18 cellular contexts compared by ENCODE assay signal in genomic region chr16:52578829-52579193, GRCh38. TPM values are rescaled to one million over a fixed set of nuclear protein-coding genes. Genes with fewer than 3 reads are reported as not detected.
A peak's percentile ranks its signal among the peaks of the same experiment; 100 is the strongest.
DNase-seq lines count a peak whose midpoint lies in the region; ATAC-seq, FAIRE-seq and TF ChIP-seq lines count a peak whose summit lies in the region.
"Had no signal": no experiment of that assay in that cellular context is flagged by ENCODE, and none has a peak within 500 bp of the region (broad histone marks: within the 10 kb centered on the region; RNA-seq: fewer than 3 reads in every experiment).

No MANE protein-coding gene starts in this region.

- CTCF ChIA-PET in HepG2 (lab: Yijun Ruan, JAX; ENCODE audit: low intra/inter-chr PET ratio, low total read pairs): no interaction called here

- H3K9me3 Mint-ChIP-seq in progenitor cell of endocrine pancreas (ENCODE audit: low read depth) (peaks cover 2% of the 10 kb centered on the region), mesothelial cell of epicardium (no peaks in the 10 kb centered on the region)
- H3K9me3 Mint-ChIP-seq: H9 had no signal

- no peak for FAIRE-seq in HepG2 (lab: Jason Lieb, UNC)

- H3K9me3 ChIP-seq in HepG2 (ENCODE audit: low read length): no peaks in the 10 kb centered on the region
- no peaks in the 10 kb centered on the region for H3K9me3 ChIP-seq in right lobe of liver
- H3K9me3 ChIP-seq in mucosa of rectum (ENCODE audit: control insufficient read depth in 2 of 2, low read length in 2 of 2): no peaks in the 10 kb centered on the region
- H3K9me3 ChIP-seq: BLaER1 treated with 17β-estradiol and CSF1 and Interleukin-3, amounts not matched to agents 10 nM and 100 nM had no signal

- TF ChIP-seq EP300 in HepG2 (IDR thresholded peaks at IDR 0.05; ENCODE audit: low read depth in 2 of 2, low read length in 2 of 2) (no peak), HepG2 (CRISPR knock-in tag; IDR thresholded peaks at IDR 0.05; ENCODE audit: borderline replicate concordance) (no peak)

- peak overlapping the region; percentile 56 for H3K4me2 ChIP-seq in HepG2 (ENCODE audit: low read depth, low read length)

- H4K20me1 ChIP-seq in HepG2 (ENCODE audit: insufficient read depth, low read length): no peaks in the 10 kb centered on the region
- H4K20me1 ChIP-seq: BLaER1 treated with 17β-estradiol and CSF1 and Interleukin-3, amounts not matched to agents 10 nM and 100 nM had no signal

- no TSS peak for BruUV-seq in HepG2 (replicated peaks; lab: Mats Ljungman, UMichigan)

- no peaks in the 10 kb centered on the region for H3K36me3 ChIP-seq in HepG2 (replicated peaks in 1 of 2; ENCODE audit: control insufficient read depth in 1 of 2, insufficient read depth in 2 of 2, low read length in 2 of 2)
- no peaks in the 10 kb centered on the region for H3K36me3 ChIP-seq in right lobe of liver
- no peaks in the 10 kb centered on the region for H3K36me3 ChIP-seq in mucosa of rectum (ENCODE audit: control insufficient read depth in 2 of 2, insufficient read depth in 2 of 2, low read length in 2 of 2)
- H3K36me3 ChIP-seq: BLaER1 treated with 17β-estradiol and CSF1 and Interleukin-3, amounts not matched to agents 10 nM and 100 nM had no signal

- POLR2A ChIA-PET in HepG2 (lab: Yijun Ruan, JAX): interaction anchor here (0.8 to 3.4 kb wide), 15 partner anchors 14 to 476 kb away, joined by 3 to 57 read pairs (median 9); partner anchors contain the start of genes CHD9 and TOX3

- H3K4me3 ChIP-seq in HepG2 (replicated peaks in 1 of 3; ENCODE audit: insufficient read depth in 1 of 3, low read depth in 2 of 3, low read length in 3 of 3): peak overlapping the region in 1 of 3 experiments; percentile 19; a peak in 1 of 6 replicates
- no peak overlapping the region for H3K4me3 ChIP-seq in right lobe of liver
- no peak overlapping the region for H3K4me3 ChIP-seq in mucosa of rectum (ENCODE audit: low read length in 2 of 2)
- H3K4me3 ChIP-seq: BLaER1 treated with 17β-estradiol and CSF1 and Interleukin-3, amounts not matched to agents 10 nM and 100 nM had no signal

- H3K9ac ChIP-seq in HepG2 (ENCODE audit: insufficient read depth, low read depth, low read length) (peak overlapping the region; percentile 41; the same call in 1 of the 2 replicates), mucosa of rectum (ENCODE audit: low read depth in 1 of 2, low read length in 2 of 2) (no peak overlapping the region)
- H3K9ac ChIP-seq: BLaER1 treated with 17β-estradiol and CSF1 and Interleukin-3, amounts not matched to agents 10 nM and 100 nM had no signal

- no peak for TF ChIP-seq POLR2A in HepG2 (IDR thresholded peaks at IDR 0.05; ENCODE audit: insufficient read depth in 1 of 2, low read depth in 2 of 2, low read length in 2 of 2)
- no peak for TF ChIP-seq POLR2A in right lobe of liver (IDR thresholded peaks at IDR 0.05)

- in situ Hi-C loops in HepG2 (cut with HindIII; ENCODE audit: extremely low pct_ligation_motif_present, low pct_unique_long_range_greater_than_20kb): no loop called here

- peaks cover 51% of the 10 kb centered on the region for H3K4me1 Mint-ChIP-seq in progenitor cell of endocrine pancreas (ENCODE audit: low read depth)
- H3K4me1 Mint-ChIP-seq in mesothelial cell of epicardium: no peaks in the 10 kb centered on the region
- H3K4me1 Mint-ChIP-seq: CD4-positive, CD25-positive, alpha-beta regulatory T cell had no signal

- H3K27me3 Mint-ChIP-seq in progenitor cell of endocrine pancreas: no peaks in the 10 kb centered on the region
- peaks cover 61% of the 10 kb centered on the region for H3K27me3 Mint-ChIP-seq in mesothelial cell of epicardium (ENCODE audit: low read depth)

- WGBS in HepG2 (ENCODE audit: low lambda C conversion rate): 93% methylated on average over 4 of the region's 4 CpGs
- WGBS in right lobe of liver (ENCODE audit: insufficient coverage, low coverage, low lambda C conversion rate, missing lambda C conversion rate): 66% methylated on average over 4 of the region's 4 CpGs

- no peaks in the 10 kb centered on the region for H3K79me2 ChIP-seq in HepG2 (ENCODE audit: insufficient read depth, low read length)

- TF ChIP-seq CTCF in HepG2 (CRISPR knock-in tag; IDR thresholded peaks at IDR 0.05) (no peak), right lobe of liver (IDR thresholded peaks at IDR 0.05) (no peak), progenitor cell of endocrine pancreas (IDR thresholded peaks at IDR 0.05; ENCODE audit: unreplicated experiment) (no peak), mesothelial cell of epicardium (IDR thresholded peaks at IDR 0.05; ENCODE audit: unreplicated experiment) (no peak)

- TF ChIP-seq RAD21 in HepG2 (CRISPR knock-in tag; IDR thresholded peaks at IDR 0.05): no peak

- H2AFZ ChIP-seq in HepG2 (ENCODE audit: low read length): no peak overlapping the region

- H3K27me3 ChIP-seq in HepG2 (ENCODE audit: control insufficient read depth in 1 of 2, insufficient read depth in 2 of 2, low read length in 2 of 2): no peaks in the 10 kb centered on the region
- H3K27me3 ChIP-seq in right lobe of liver: no peaks in the 10 kb centered on the region
- no peaks in the 10 kb centered on the region for H3K27me3 ChIP-seq in mucosa of rectum (ENCODE audit: control insufficient read depth in 2 of 2, insufficient read depth in 2 of 2, low read length in 2 of 2)
- H3K27me3 ChIP-seq: BLaER1 treated with 17β-estradiol and CSF1 and Interleukin-3, amounts not matched to agents 10 nM and 100 nM had no signal

- H3K27ac Mint-ChIP-seq in progenitor cell of endocrine pancreas: peak overlapping the region; percentile 95
- H3K27ac Mint-ChIP-seq in mesothelial cell of epicardium: no peak overlapping the region
- H3K27ac Mint-ChIP-seq: CD4-positive, CD25-positive, alpha-beta regulatory T cell; H9 had no signal

- intact Hi-C loops in HepG2 (cut with micrococcal nuclease; ENCODE audit: unreplicated experiment) (loop anchor here (2.0 kb wide), 1 partner anchor 388 kb away; no protein-coding TSS in a partner anchor), right lobe of liver (cut with DNase I) (no loop called here)

- H3K4me1 ChIP-seq in HepG2 (ENCODE audit: insufficient read depth, low read length): peaks cover 87% of the 10 kb centered on the region
- H3K4me1 ChIP-seq in right lobe of liver: peaks cover 0 to 21% (median 7%) of the 10 kb centered on the region in 4 donors
- peaks cover 8 to 35% of the 10 kb centered on the region in 2 donors for H3K4me1 ChIP-seq in mucosa of rectum (ENCODE audit: control insufficient read depth in 2 of 2, insufficient read depth in 2 of 2, low read length in 2 of 2)

- DNase-seq in HepG2 (ENCODE audit: low spot score) (no peak), right lobe of liver (no peak), progenitor cell of endocrine pancreas (ENCODE audit: low spot score, unreplicated experiment) (no peak), mesothelial cell of epicardium (ENCODE audit: low spot score in 2 of 2, unreplicated experiment in 2 of 2) (no peak), NCI-H1092 treated with DMSO at 0.1 percent for 48 hours (lab: John Stamatoyannopoulos, UW) (no peak)
- no peak for DNase-seq in central memory CD4-positive, alpha-beta T cell
- DNase-seq: 8988T; ACHN; Calu3; CD4-positive, CD25-positive, alpha-beta regulatory T cell; DMS 273 treated with DMSO at 0.1 percent for 48 hours; GOT3; H9 had no signal

- H3K36me3 Mint-ChIP-seq in progenitor cell of endocrine pancreas (ENCODE audit: insufficient read depth) (no peaks in the 10 kb centered on the region), mesothelial cell of epicardium (no peaks in the 10 kb centered on the region)
- H3K36me3 Mint-ChIP-seq: CD4-positive, CD25-positive, alpha-beta regulatory T cell had no signal

- H3K4me3 Mint-ChIP-seq in progenitor cell of endocrine pancreas (ENCODE audit: low read depth) (peak overlapping the region; percentile 1), mesothelial cell of epicardium (no peak overlapping the region)
- H3K4me3 Mint-ChIP-seq: CD4-positive, CD25-positive, alpha-beta regulatory T cell; H9 had no signal

- peak overlapping the region; percentile 55 for H3K27ac ChIP-seq in HepG2 (ENCODE audit: extremely low read length, insufficient read depth, low read length)
- H3K27ac ChIP-seq in right lobe of liver: peak overlapping the region in 1 of 3 donors; percentile 41
- H3K27ac ChIP-seq in mucosa of rectum (ENCODE audit: low read depth in 2 of 2, low read length in 2 of 2): peak overlapping the region; percentile 58 to 60

- ATAC-seq in HepG2: no peak
- no peak for ATAC-seq in right lobe of liver
- ATAC-seq in GM21447 (IDR thresholded peaks at IDR 0.05; ENCODE audit: unreplicated experiment): no peak

RNA-seq across cellular contexts. Expression of gene TOX3, which starts 31.9 kb away (rescaled TPM):
- total RNA-seq in HepG2 (2016; rRNA removed; fragmentation: Illumina TruSeq; extraction: Trizol) (12.1 and 14.5 TPM in 2 replicates), right lobe of liver (1 to 10 TPM in 5 of 6 experiments, under 1 TPM in 1; 0.92 to 5.8 (median 3.6) TPM), progenitor cell of endocrine pancreas (80.8 and 84.8 TPM in 2 replicates), mesothelial cell of epicardium (5.3 to 7.0 TPM (median 6.8 TPM) in 3 replicates)
- total RNA-seq in HepG2 (2016; cell fraction: cytosol; rRNA removed; fragmentation: Illumina TruSeq; extraction: Trizol; ENCODE audit: low read depth): 19.7 and 21.7 TPM in 2 replicates
- total RNA-seq in HepG2 (2016; cell fraction: insoluble cytoplasmic fraction; rRNA removed; fragmentation: Illumina TruSeq; extraction: Trizol): 11.6 and 15.0 TPM in 2 replicates
- total RNA-seq in HepG2 (2016; cell fraction: membrane; rRNA removed; fragmentation: Illumina TruSeq; extraction: Trizol): 14.2 and 14.5 TPM in 2 replicates
- 17.7 and 24.3 TPM in 2 replicates for total RNA-seq in HepG2 (2016; cell fraction: nucleus; rRNA removed; fragmentation: Illumina TruSeq; extraction: Trizol)
- polyA plus RNA-seq in HepG2 (2011; rRNA removed): 95.6 and 98.6 TPM in 2 replicates
- 53.0 and 61.5 TPM in 2 replicates for polyA plus RNA-seq in HepG2 (2011; cell fraction: cytosol; rRNA removed)
- 59.3 and 60.8 TPM in 2 replicates for polyA plus RNA-seq in HepG2 (2011; cell fraction: nucleus; rRNA removed)
- polyA plus RNA-seq in HepG2 (2012): 60.3 and 93.0 TPM in 2 replicates
- 4.5 and 4.7 TPM in 2 replicates for polyA plus RNA-seq in HepG2 (2016; cell fraction: cytosol; fragmentation: Illumina TruSeq; extraction: Trizol; ENCODE audit: low read depth)
- 36.1 and 46.4 TPM in 2 replicates for polyA plus RNA-seq in HepG2 (2016; cell fraction: insoluble cytoplasmic fraction; fragmentation: Illumina TruSeq; extraction: Trizol; ENCODE audit: low read depth)
- polyA plus RNA-seq in HepG2 (2016; cell fraction: membrane; fragmentation: Illumina TruSeq; extraction: Trizol; ENCODE audit: low read depth): 16.2 and 16.6 TPM in 2 replicates
- polyA plus RNA-seq in HepG2 (2016; cell fraction: nucleus; fragmentation: Illumina TruSeq; extraction: Trizol; ENCODE audit: insufficient read depth, low read depth): 26.4 and 30.3 TPM in 2 replicates
- 0.42 and 283 TPM in 2 replicates for polyA minus RNA-seq in HepG2 (2011; rRNA and poly(A)+ RNA removed; ENCODE audit: low replicate concordance)
- polyA minus RNA-seq in HepG2 (2011; cell fraction: cytosol; rRNA and poly(A)+ RNA removed): 65.9 and 72.3 TPM in 2 replicates
- 122 and 148 TPM in 2 replicates for polyA minus RNA-seq in HepG2 (2011; cell fraction: nucleus; rRNA and poly(A)+ RNA removed)
- total RNA-seq: CD4-positive, CD25-positive, alpha-beta regulatory T cell; Daoy; HT1080 had no signal
- polyA plus RNA-seq: CD4-positive, CD25-positive, alpha-beta regulatory T cell had no signal
